In the genomic region with DNA sequence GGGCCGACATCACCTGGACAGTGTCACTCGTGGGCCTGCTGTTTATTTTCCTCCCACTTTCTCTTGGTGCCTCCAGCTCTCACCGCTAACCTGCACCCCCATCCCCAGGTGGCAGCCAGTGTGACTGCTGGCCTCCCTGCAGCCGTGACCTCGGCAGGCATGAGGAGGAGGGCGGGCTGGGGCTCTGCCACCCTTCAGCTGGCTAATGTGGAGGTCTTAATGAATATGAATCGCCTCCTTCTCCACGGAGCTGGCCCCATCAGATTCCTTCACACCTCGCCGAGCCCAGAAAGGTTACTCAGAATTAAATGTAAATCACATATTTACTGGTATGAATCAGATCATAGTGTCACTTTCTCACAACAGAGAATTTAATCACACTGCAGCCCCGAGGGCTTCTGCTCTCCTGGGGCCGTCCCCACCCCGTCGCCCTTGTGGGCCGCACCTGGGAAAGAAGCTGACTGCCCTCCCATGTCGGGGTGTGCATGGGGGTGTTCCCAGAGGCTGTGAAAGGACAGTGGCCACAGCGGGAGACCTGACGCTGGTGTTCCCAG, we compare ENCODE assay signal across 15 cellular contexts.
DNase-seq lines count a peak whose midpoint lies in the region; ATAC-seq and TF ChIP-seq lines count a peak whose summit lies in the region.
"Had no signal": no experiment of that assay in that cellular context is flagged by ENCODE, and none has a peak within 500 bp of the region (broad histone marks: within the 10 kb centered on the region; RNA-seq: fewer than 3 reads in every experiment).

No MANE protein-coding gene starts in this region.

- no TSS peak for BruUV-seq in Calu3 (replicated peaks; lab: Mats Ljungman, UMichigan)

- no peak for TF ChIP-seq POLR2A in lower leg skin (IDR thresholded peaks at IDR 0.05)

- H2BK120ac ChIP-seq in neuronal stem cell (ENCODE audit: low read depth, low read length), result no peak overlapping the region

- no peak overlapping the region for H3K23ac ChIP-seq in neuronal stem cell (ENCODE audit: low read depth, low read length, poor library complexity)

- H4K91ac ChIP-seq in neuronal stem cell (ENCODE audit: low read depth, low read length, poor library complexity), result no peak overlapping the region

- H3K4me2 ChIP-seq in neuronal stem cell (ENCODE audit: insufficient read depth, low read length, poor library complexity, severe bottlenecking), result no peak overlapping the region

- H3K4me3 ChIP-seq in neuronal stem cell (ENCODE audit: low read length in 2 of 2) (no peak overlapping the region), H7 (ENCODE audit: insufficient read depth, low read depth, low read length) (no peak overlapping the region), lower leg skin (ENCODE audit: low read depth, poor library complexity, severe bottlenecking) (no peak overlapping the region)
- H3K4me3 ChIP-seq: body of pancreas had no signal

- no peaks in the 10 kb centered on the region for H3K9me3 ChIP-seq in neuronal stem cell (replicated peaks in 1 of 2; ENCODE audit: control insufficient read depth in 2 of 2, insufficient read depth in 1 of 2, low read depth in 1 of 2, low read length in 2 of 2)
- H3K9me3 ChIP-seq: body of pancreas had no signal

- H4K8ac ChIP-seq in neuronal stem cell (ENCODE audit: low read depth, low read length), result no peak overlapping the region

- H2AK5ac ChIP-seq in neuronal stem cell (ENCODE audit: low read depth, low read length), result no peak overlapping the region

- H3K4ac ChIP-seq in neuronal stem cell (ENCODE audit: low read length), result no peak overlapping the region

- H3K9me3 Mint-ChIP-seq in activated CD8-positive, alpha-beta T cell treated with anti-CD3 and anti-CD28 coated beads for 36 hours, result no peaks in the 10 kb centered on the region
- H3K9me3 Mint-ChIP-seq in activated CD8-positive, alpha-beta T cell treated with anti-CD3 and anti-CD28 coated beads, Interleukin-2, amount 10 ng/mL, durations not matched to agents 7 days and 5 days (ENCODE audit: insufficient read depth), result no peaks in the 10 kb centered on the region
- H3K9me3 Mint-ChIP-seq in brain, result peaks cover 0 to 4% (median 0%) of the 10 kb centered on the region in 5 experiments
- H3K9me3 Mint-ChIP-seq in Calu3 (ENCODE audit: low read depth, unreplicated experiment), result no peaks in the 10 kb centered on the region
- H3K9me3 Mint-ChIP-seq: activated T-helper 2 cell treated with anti-CD3 and anti-CD28 coated beads, Interferon-gamma antibody, Interleukin-2, Interleukin-4, amounts not matched to agents 10 μg/mL and 5 μg/mL and 100 μg/mL, durations not matched to agents 14 hours and 24 hours and 36 hours; H9; IgD-negative memory B cell had no signal

- DNase-seq in activated CD8-positive, alpha-beta T cell treated with anti-CD3 and anti-CD28 coated beads for 36 hours, result peak; percentile 42
- no peak for DNase-seq in activated CD8-positive, alpha-beta T cell treated with anti-CD3 and anti-CD28 coated beads, Interleukin-2, amount 10 ng/mL, durations not matched to agents 7 days and 5 days
- no peak for DNase-seq in neuronal stem cell (ENCODE audit: low spot score)
- no peak for DNase-seq in H7
- DNase-seq in lower leg skin (ENCODE audit: low spot score in 2 of 2), result no peak
- no peak for DNase-seq in Calu3
- DNase-seq: activated CD4-positive, alpha-beta T cell treated with anti-CD3 and anti-CD28 coated beads for 1 hour; body of pancreas; H9; NCI-H1417 treated with DMSO at 0.1 percent for 48 hours; NCI-H510A treated with DMSO at 0.1 percent for 48 hours had no signal

- peaks cover 0 to 41% (median 0%) of the 10 kb centered on the region in 3 experiments for H3K27me3 ChIP-seq in neuronal stem cell (ENCODE audit: control insufficient read depth in 3 of 3, insufficient read depth in 3 of 3, low read depth in 1 of 3, low read length in 3 of 3)
- no peaks in the 10 kb centered on the region for H3K27me3 ChIP-seq in H7 (ENCODE audit: control insufficient read depth, insufficient read depth, low read length)
- H3K27me3 ChIP-seq: body of pancreas had no signal

- no peaks in the 10 kb centered on the region for H3K36me3 Mint-ChIP-seq in activated CD8-positive, alpha-beta T cell treated with anti-CD3 and anti-CD28 coated beads for 36 hours (ENCODE audit: low read depth)
- H3K36me3 Mint-ChIP-seq in activated CD8-positive, alpha-beta T cell treated with anti-CD3 and anti-CD28 coated beads, Interleukin-2, amount 10 ng/mL, durations not matched to agents 7 days and 5 days (ENCODE audit: low read depth), result no peaks in the 10 kb centered on the region
- no peaks in the 10 kb centered on the region for H3K36me3 Mint-ChIP-seq in brain
- H3K36me3 Mint-ChIP-seq in Calu3 (ENCODE audit: insufficient read depth, unreplicated experiment), result peaks cover 15% of the 10 kb centered on the region
- H3K36me3 Mint-ChIP-seq: IgD-negative memory B cell had no signal

- H3K36me3 ChIP-seq in neuronal stem cell (replicated peaks in 1 of 2; ENCODE audit: control insufficient read depth in 2 of 2, insufficient read depth in 2 of 2, low read length in 2 of 2), result no peaks in the 10 kb centered on the region
- H3K36me3 ChIP-seq in H7 (replicated peaks; ENCODE audit: control insufficient read depth, insufficient read depth, low read length), result no peaks in the 10 kb centered on the region

- peaks cover 17% of the 10 kb centered on the region for H3K27me3 Mint-ChIP-seq in activated CD8-positive, alpha-beta T cell treated with anti-CD3 and anti-CD28 coated beads for 36 hours
- H3K27me3 Mint-ChIP-seq in activated CD8-positive, alpha-beta T cell treated with anti-CD3 and anti-CD28 coated beads, Interleukin-2, amount 10 ng/mL, durations not matched to agents 7 days and 5 days (ENCODE audit: low read depth), result peaks cover 43% of the 10 kb centered on the region
- peaks cover 8% of the 10 kb centered on the region for H3K27me3 Mint-ChIP-seq in brain
- peaks cover 32% of the 10 kb centered on the region for H3K27me3 Mint-ChIP-seq in Calu3 (ENCODE audit: unreplicated experiment)

- H2BK15ac ChIP-seq in neuronal stem cell (ENCODE audit: low read length), result peak overlapping the region; percentile 53

- WGBS in neuronal stem cell (ENCODE audit: extremely low coverage in 2 of 2, insufficient read length in 2 of 2, insufficient replicate concordance in 1 of 2), 2 donors, result no CpG with 5 or more reads among the region's 18 CpGs
- 76 to 79% methylated on average over 18 of the region's 18 CpGs for WGBS in lower leg skin, 2 donors

- intact Hi-C loops in activated CD8-positive, alpha-beta T cell treated with anti-CD3 and anti-CD28 coated beads for 36 hours (cut with micrococcal nuclease), result no loop called here
- intact Hi-C loops in lower leg skin (cut with DNase I; ENCODE audit: low total_unique reads) (no loop called here), Calu3 (cut with micrococcal nuclease; ENCODE audit: unreplicated experiment) (no loop called here)

- no peaks in the 10 kb centered on the region for H3K79me1 ChIP-seq in neuronal stem cell (ENCODE audit: low read depth, low read length)

- H3K27ac ChIP-seq in neuronal stem cell (replicated peaks; ENCODE audit: low read length), result no peak overlapping the region
- H3K27ac ChIP-seq: body of pancreas had no signal

- H3K14ac ChIP-seq in neuronal stem cell (ENCODE audit: low read length), result no peak overlapping the region

- no peak overlapping the region for H3K9ac ChIP-seq in neuronal stem cell (ENCODE audit: low read depth, low read length, poor library complexity)

- H3K18ac ChIP-seq in neuronal stem cell (ENCODE audit: low read length), result peak overlapping the region; percentile 70

- H3K4me3 Mint-ChIP-seq in activated CD8-positive, alpha-beta T cell treated with anti-CD3 and anti-CD28 coated beads for 36 hours, result no peak overlapping the region
- no peak overlapping the region for H3K4me3 Mint-ChIP-seq in activated CD8-positive, alpha-beta T cell treated with anti-CD3 and anti-CD28 coated beads, Interleukin-2, amount 10 ng/mL, durations not matched to agents 7 days and 5 days
- peak overlapping the region in 1 of 5 experiments; percentile 34 for H3K4me3 Mint-ChIP-seq in brain
- no peak overlapping the region for H3K4me3 Mint-ChIP-seq in Calu3 (ENCODE audit: low read depth, unreplicated experiment)
- H3K4me3 Mint-ChIP-seq: H9 had no signal

- H2BK12ac ChIP-seq in neuronal stem cell (ENCODE audit: low read length), result no peak overlapping the region

- no peak overlapping the region for H2AFZ ChIP-seq in neuronal stem cell (ENCODE audit: low read length)

- H2BK5ac ChIP-seq in neuronal stem cell (ENCODE audit: low read length), result no peak overlapping the region

- H3K4me1 Mint-ChIP-seq in activated CD8-positive, alpha-beta T cell treated with anti-CD3 and anti-CD28 coated beads for 36 hours (ENCODE audit: low read depth), result peaks cover 43% of the 10 kb centered on the region
- peaks cover 40% of the 10 kb centered on the region for H3K4me1 Mint-ChIP-seq in activated CD8-positive, alpha-beta T cell treated with anti-CD3 and anti-CD28 coated beads, Interleukin-2, amount 10 ng/mL, durations not matched to agents 7 days and 5 days (ENCODE audit: low read depth)
- H3K4me1 Mint-ChIP-seq in brain (peaks cover 93% of the 10 kb centered on the region), Calu3 (ENCODE audit: low read depth, unreplicated experiment) (peaks cover 57% of the 10 kb centered on the region)

- H3K4me1 ChIP-seq in neuronal stem cell (ENCODE audit: control insufficient read depth in 2 of 2, insufficient read depth in 1 of 2, low read depth in 1 of 2, low read length in 2 of 2), result peaks cover 10 to 39% of the 10 kb centered on the region in 2 donors

- no peak overlapping the region for H3K27ac Mint-ChIP-seq in activated CD8-positive, alpha-beta T cell treated with anti-CD3 and anti-CD28 coated beads for 36 hours
- H3K27ac Mint-ChIP-seq in activated CD8-positive, alpha-beta T cell treated with anti-CD3 and anti-CD28 coated beads, Interleukin-2, amount 10 ng/mL, durations not matched to agents 7 days and 5 days, result no peak overlapping the region
- H3K27ac Mint-ChIP-seq in brain (peak overlapping the region in 3 of 5 experiments; percentile 11 to 82 (median 53)), Calu3 (ENCODE audit: unreplicated experiment) (no peak overlapping the region)
- H3K27ac Mint-ChIP-seq: activated T-helper 2 cell treated with anti-CD3 and anti-CD28 coated beads, Interferon-gamma antibody, Interleukin-2, Interleukin-4, amounts not matched to agents 10 μg/mL and 5 μg/mL and 100 μg/mL, durations not matched to agents 14 hours and 24 hours and 36 hours; H9 had no signal

- no peak for TF ChIP-seq CTCF in activated CD8-positive, alpha-beta T cell treated with anti-CD3 and anti-CD28 coated beads for 36 hours (IDR thresholded peaks at IDR 0.05)
- no peak for TF ChIP-seq CTCF in brain (conservative IDR thresholded peaks at IDR 0.05)
- TF ChIP-seq CTCF in lower leg skin (IDR thresholded peaks at IDR 0.05), result no peak
- no peak for TF ChIP-seq CTCF in Calu3 (IDR thresholded peaks at IDR 0.05; ENCODE audit: unreplicated experiment)

- peak; percentile 37 for ATAC-seq in activated CD8-positive, alpha-beta T cell treated with anti-CD3 and anti-CD28 coated beads for 36 hours
- ATAC-seq in activated CD8-positive, alpha-beta T cell treated with anti-CD3 and anti-CD28 coated beads, Interleukin-2, amount 10 ng/mL, durations not matched to agents 7 days and 5 days, result no peak
- ATAC-seq in HG03060 (IDR thresholded peaks at IDR 0.05; ENCODE audit: low read depth, unreplicated experiment), result peak; percentile 41
- ATAC-seq: body of pancreas had no signal

- POLR2A ChIA-PET in activated CD8-positive, alpha-beta T cell treated with anti-CD3 and anti-CD28 coated beads for 36 hours (lab: Charles Lee), result interaction anchor here (0.7 to 2.5 kb wide), 2 partner anchors 10 to 99 kb away, joined by 3 to 8 read pairs; no protein-coding TSS in a partner anchor
- POLR2A ChIA-PET in activated CD8-positive, alpha-beta T cell treated with anti-CD3 and anti-CD28 coated beads, Interleukin-2, amount 10 ng/mL, durations not matched to agents 7 days and 5 days (lab: Charles Lee), result no interaction called here

- CTCF ChIA-PET in activated CD8-positive, alpha-beta T cell treated with anti-CD3 and anti-CD28 coated beads for 36 hours (lab: Charles Lee), result interaction anchor here (0.9 to 3.0 kb wide), 3 partner anchors 9 to 198 kb away, joined by 3 to 10 read pairs (median 3); no protein-coding TSS in a partner anchor
- CTCF ChIA-PET in activated CD8-positive, alpha-beta T cell treated with anti-CD3 and anti-CD28 coated beads, Interleukin-2, amount 10 ng/mL, durations not matched to agents 7 days and 5 days (lab: Charles Lee), result interaction anchor here (0.7 to 1.2 kb wide), 2 partner anchors 9 to 692 kb away, joined by 3 read pairs; no protein-coding TSS in a partner anchor
- CTCF ChIA-PET in Calu3 (lab: Charles Lee), result no interaction called here

Comparison
In these comparisons a context has a peak if more than half of its experiments do, and no peak if none do; other contexts are left out.
1. H3K27ac Mint-ChIP-seq: peak in brain (3 of 5); none in activated CD8-positive, alpha-beta T cell treated with anti-CD3 and anti-CD28 coated beads for 36 hours (single experiment), activated CD8-positive, alpha-beta T cell treated with anti-CD3 and anti-CD28 coated beads, Interleukin-2, amount 10 ng/mL, durations not matched to agents 7 days and 5 days (single experiment) and Calu3 (single experiment).